ENCODE assay signal across 2 cellular contexts in the genomic region with DNA sequence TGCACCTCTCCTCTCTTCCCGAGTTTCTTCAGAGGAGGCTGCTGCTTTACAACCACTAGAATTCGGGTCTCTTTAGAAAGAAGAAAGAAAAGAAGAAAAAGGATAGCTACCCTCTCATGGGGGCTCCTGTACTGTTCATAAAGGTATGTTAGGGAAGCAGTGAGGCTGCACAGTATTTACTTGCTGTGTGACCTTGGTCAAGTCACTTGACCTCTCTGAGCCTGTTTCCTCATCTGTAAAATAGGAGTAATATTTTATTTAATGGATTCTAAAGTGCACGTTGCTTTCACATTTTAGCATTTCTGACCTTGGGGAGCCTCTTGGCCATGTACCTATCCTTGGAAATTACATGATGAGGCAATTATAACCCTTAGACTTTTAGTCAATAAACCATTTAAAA.
A peak's percentile ranks its signal among the peaks of the same experiment; 100 is the strongest.
TF ChIP-seq lines count a peak whose summit lies in the region.

No MANE protein-coding gene starts in this region.

TF ChIP-seq in HepG2, 621 proteins besides CTCF, POLR2A, EP300 and RAD21 (continues in another document):
- TF ChIP-seq ZNF414 (CRISPR knock-in tag; IDR thresholded peaks at IDR 0.05) (no peak), ZNF770 (CRISPR knock-in tag; IDR thresholded peaks at IDR 0.05) (no peak), UBTF (CRISPR knock-in tag; IDR thresholded peaks at IDR 0.05) (no peak), NCOA5 (CRISPR knock-in tag; IDR thresholded peaks at IDR 0.05) (no peak), ELF1 (CRISPR knock-in tag; IDR thresholded peaks at IDR 0.05) (no peak), ZMYM3 (CRISPR knock-in tag; IDR thresholded peaks at IDR 0.05) (peak; percentile 54; the same call in 1 of the 2 replicates), JDP2 (CRISPR knock-in tag; IDR thresholded peaks at IDR 0.05; ENCODE audit: borderline replicate concordance) (no peak), GATAD1 (CRISPR knock-in tag; IDR thresholded peaks at IDR 0.05) (no peak), ZNF510 (CRISPR knock-in tag; IDR thresholded peaks at IDR 0.05; ENCODE audit: low read depth) (no peak)
- TF ChIP-seq, protein P1, sequence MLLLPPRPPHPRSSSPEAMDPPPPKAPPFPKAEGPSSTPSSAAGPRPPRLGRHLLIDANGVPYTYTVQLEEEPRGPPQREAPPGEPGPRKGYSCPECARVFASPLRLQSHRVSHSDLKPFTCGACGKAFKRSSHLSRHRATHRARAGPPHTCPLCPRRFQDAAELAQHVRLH (CRISPR knock-in tag; IDR thresholded peaks at IDR 0.05; ENCODE audit: borderline replicate concordance, low read depth), result no peak
- TF ChIP-seq, protein P2, sequence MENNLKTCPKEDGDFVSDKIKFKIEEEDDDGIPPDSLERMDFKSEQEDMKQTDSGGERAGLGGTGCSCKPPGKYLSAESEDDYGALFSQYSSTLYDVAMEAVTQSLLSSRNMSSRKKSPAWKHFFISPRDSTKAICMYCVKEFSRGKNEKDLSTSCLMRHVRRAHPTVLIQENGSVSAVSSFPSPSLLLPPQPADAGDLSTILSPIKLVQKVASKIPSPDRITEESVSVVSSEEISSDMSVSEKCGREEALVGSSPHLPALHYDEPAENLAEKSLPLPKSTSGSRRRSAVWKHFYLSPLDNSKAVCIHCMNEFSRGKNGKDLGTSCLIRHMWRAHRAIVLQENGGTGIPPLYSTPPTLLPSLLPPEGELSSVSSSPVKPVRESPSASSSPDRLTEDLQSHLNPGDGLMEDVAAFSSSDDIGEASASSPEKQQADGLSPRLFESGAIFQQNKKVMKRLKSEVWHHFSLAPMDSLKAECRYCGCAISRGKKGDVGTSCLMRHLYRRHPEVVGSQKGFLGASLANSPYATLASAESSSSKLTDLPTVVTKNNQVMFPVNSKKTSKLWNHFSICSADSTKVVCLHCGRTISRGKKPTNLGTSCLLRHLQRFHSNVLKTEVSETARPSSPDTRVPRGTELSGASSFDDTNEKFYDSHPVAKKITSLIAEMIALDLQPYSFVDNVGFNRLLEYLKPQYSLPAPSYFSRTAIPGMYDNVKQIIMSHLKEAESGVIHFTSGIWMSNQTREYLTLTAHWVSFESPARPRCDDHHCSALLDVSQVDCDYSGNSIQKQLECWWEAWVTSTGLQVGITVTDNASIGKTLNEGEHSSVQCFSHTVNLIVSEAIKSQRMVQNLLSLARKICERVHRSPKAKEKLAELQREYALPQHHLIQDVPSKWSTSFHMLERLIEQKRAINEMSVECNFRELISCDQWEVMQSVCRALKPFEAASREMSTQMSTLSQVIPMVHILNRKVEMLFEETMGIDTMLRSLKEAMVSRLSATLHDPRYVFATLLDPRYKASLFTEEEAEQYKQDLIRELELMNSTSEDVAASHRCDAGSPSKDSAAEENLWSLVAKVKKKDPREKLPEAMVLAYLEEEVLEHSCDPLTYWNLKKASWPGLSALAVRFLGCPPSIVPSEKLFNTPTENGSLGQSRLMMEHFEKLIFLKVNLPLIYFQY (CRISPR knock-in tag; IDR thresholded peaks at IDR 0.05; ENCODE audit: borderline replicate concordance), result no peak

TF ChIP-seq in H1, 55 proteins besides CTCF, POLR2A, EP300 and RAD21:
- TF ChIP-seq BACH1 (IDR thresholded peaks at IDR 0.05; ENCODE audit: low read length) (no peak), CTBP2 (IDR thresholded peaks at IDR 0.05; ENCODE audit: borderline replicate concordance, insufficient read depth, insufficient read length, low read length) (no peak), NANOG (IDR thresholded peaks at IDR 0.05; ENCODE audit: insufficient read depth, low read depth, low read length, poor library complexity, severe bottlenecking) (no peak), KDM1A (IDR thresholded peaks at IDR 0.05; ENCODE audit: borderline replicate concordance, low read length) (peak; percentile 81), HDAC2 (IDR thresholded peaks at IDR 0.05; ENCODE audit: borderline replicate concordance in 1 of 2, low read depth in 2 of 2, low read length in 2 of 2) (peak in 1 of 2 experiments; percentile 40; a peak in 1 of 4 replicates)
